ENCODE assay signal across 9 cellular contexts in the genomic region with DNA sequence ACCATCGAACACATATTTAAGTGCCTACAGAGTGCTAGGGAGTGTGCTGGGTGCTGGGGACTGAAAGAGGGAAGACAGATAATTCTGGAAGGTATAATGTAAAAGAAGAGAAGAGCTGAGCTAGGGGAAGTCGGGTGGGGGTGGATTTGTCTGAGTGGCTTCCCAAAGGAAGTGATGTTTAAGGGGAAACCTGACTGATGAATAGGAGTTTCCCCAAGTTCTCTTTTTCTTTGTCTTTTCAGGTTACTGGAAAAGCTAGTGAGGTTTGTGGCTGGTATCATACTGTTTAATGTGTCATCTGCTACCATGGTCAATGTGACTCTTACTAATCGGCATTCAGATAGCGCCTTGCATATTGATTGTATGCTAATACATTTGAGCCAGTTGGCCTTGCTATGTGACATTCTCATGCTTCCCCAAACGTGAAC.
DNase-seq lines count a peak whose midpoint lies in the region; ATAC-seq, FAIRE-seq and TF ChIP-seq lines count a peak whose summit lies in the region.
"Had no signal": no experiment of that assay in that cellular context is flagged by ENCODE, and none has a peak within 500 bp of the region (broad histone marks: within the 10 kb centered on the region; RNA-seq: fewer than 3 reads in every experiment).

No MANE protein-coding gene starts in this region.

- FAIRE-seq in GM18507 (lab: Jason Lieb, UNC) = peak; percentile 73

- no peak overlapping the region for H3K27ac ChIP-seq in caudate nucleus (ENCODE audit: low read depth, low read length)

- peaks cover 15 to 20% of the 10 kb centered on the region in 2 donors for H3K4me1 Mint-ChIP-seq in natural killer cell

- no peak overlapping the region for H3K4me3 Mint-ChIP-seq in natural killer cell

- ATAC-seq in GM21576 (IDR thresholded peaks at IDR 0.05; ENCODE audit: unreplicated experiment) (peak; percentile 69), natural killer cell (no peak)

- intact Hi-C loops in natural killer cell (cut with micrococcal nuclease) = no loop called here

- peak overlapping the region; percentile 25 to 32 for H3K27ac Mint-ChIP-seq in natural killer cell

- DNase-seq in GM18507 (ENCODE audit: extremely low spot score, insufficient read length, low read depth) (peak; percentile 8), Kasumi-1 (lab: John Stamatoyannopoulos, UW) (peak; percentile 9 to 16), natural killer cell (no peak), caudate nucleus (lab: John Stamatoyannopoulos, UW) (no peak), LoVo (ENCODE audit: low spot score) (no peak), foreskin melanocyte (no peak)
- no peak for DNase-seq in stimulated activated naive CD4-positive, alpha-beta T cell (lab: John Stamatoyannopoulos, UW)
- DNase-seq: H7 had no signal

- no peak for TF ChIP-seq CTCF in natural killer cell (IDR thresholded peaks at IDR 0.05)

- H3K9me3 Mint-ChIP-seq in natural killer cell = no peaks in the 10 kb centered on the region

- no peaks in the 10 kb centered on the region for H3K36me3 Mint-ChIP-seq in natural killer cell

- no peaks in the 10 kb centered on the region for H3K27me3 Mint-ChIP-seq in natural killer cell (ENCODE audit: low read depth in 2 of 2)

Comparison
In these comparisons a context has a peak if more than half of its experiments do, and no peak if none do; other contexts are left out.
1. DNase-seq: peak in GM18507 (single experiment) and Kasumi-1 (2 of 2); none in natural killer cell (single experiment), stimulated activated naive CD4-positive, alpha-beta T cell (0 of 6), caudate nucleus (0 of 61), LoVo (single experiment) and foreskin melanocyte (single experiment).